ENCODE assay signal across 34 cellular contexts in genomic region chr5:60357302-60357701, GRCh38.
"Had no signal": no experiment of that assay in that cellular context is flagged by ENCODE, and none has a peak within 500 bp of the region (broad histone marks: within the 10 kb centered on the region; RNA-seq: fewer than 3 reads in every experiment).

No MANE protein-coding gene starts in this region.

- H3K4me3 Mint-ChIP-seq: activated B cell treated with CpG ODN at 0.5 μM for 24 hours; activated CD4-positive, alpha-beta memory T cell treated with anti-CD3 and anti-CD28 coated beads, Interleukin-2, amount 10 ng/mL, durations not matched to agents 7 days and 5 days; activated CD4-positive, alpha-beta T cell treated with anti-CD3 and anti-CD28 coated beads, Interleukin-2, amount 10 ng/mL, durations not matched to agents 24 days and 14 days; activated CD8-positive, alpha-beta memory T cell treated with anti-CD3 and anti-CD28 coated beads, Interleukin-2, amount 10 ng/mL, durations not matched to agents 7 days and 5 days; activated CD8-positive, alpha-beta T cell treated with anti-CD3 and anti-CD28 coated beads, Interleukin-2, amount 10 ng/mL, durations not matched to agents 7 days and 5 days; activated naive CD4-positive, alpha-beta T cell treated with anti-CD3 and anti-CD28 coated beads, Interleukin-2, amount 10 ng/mL, durations not matched to agents 7 days and 5 days; activated naive CD4-positive, alpha-beta T cell treated with anti-CD3 and anti-CD28 coated beads, Interleukin-2, amount 50 U/mL, for 24 hours; activated naive CD8-positive, alpha-beta T cell; activated T-cell treated with anti-CD3 and anti-CD28 coated beads, Interleukin-2, amount 50 U/mL, for 24 hours; T-helper 1 cell treated with Interleukin-12 subunit alpha and Interleukin-12 subunit beta and Interleukin-4 antibody, amounts not matched to agents 30 μg/mL and 1 μg/mL, for 36 hours; T-helper 2 cell treated with Interferon-gamma antibody and Interleukin-4, amounts not matched to agents 5 μg/mL and 100 μg/mL, for 36 hours had no signal

- H3K36me3 ChIP-seq: adrenal gland, brain microvascular endothelial cell, breast epithelium had no signal

- H3K27ac Mint-ChIP-seq: activated B cell treated with CpG ODN at 0.5 μM for 24 hours; activated CD4-positive, alpha-beta memory T cell treated with anti-CD3 and anti-CD28 coated beads, Interleukin-2, amount 10 ng/mL, durations not matched to agents 7 days and 5 days; activated CD4-positive, alpha-beta T cell treated with anti-CD3 and anti-CD28 coated beads, Interleukin-2, amount 10 ng/mL, durations not matched to agents 24 days and 14 days; activated CD8-positive, alpha-beta memory T cell treated with anti-CD3 and anti-CD28 coated beads, Interleukin-2, amount 10 ng/mL, durations not matched to agents 7 days and 5 days; activated CD8-positive, alpha-beta T cell treated with anti-CD3 and anti-CD28 coated beads, Interleukin-2, amount 10 ng/mL, durations not matched to agents 7 days and 5 days; activated naive CD4-positive, alpha-beta T cell treated with anti-CD3 and anti-CD28 coated beads, Interleukin-2, amount 10 ng/mL, durations not matched to agents 7 days and 5 days; activated naive CD4-positive, alpha-beta T cell treated with anti-CD3 and anti-CD28 coated beads, Interleukin-2, amount 50 U/mL, for 24 hours; activated naive CD8-positive, alpha-beta T cell; activated T-cell treated with anti-CD3 and anti-CD28 coated beads, Interleukin-2, amount 50 U/mL, for 24 hours; activated T-helper 2 cell treated with anti-CD3 and anti-CD28 coated beads, Interferon-gamma antibody, Interleukin-2, Interleukin-4, amounts not matched to agents 10 μg/mL and 5 μg/mL and 100 μg/mL, durations not matched to agents 14 hours and 24 hours and 36 hours; T-helper 1 cell treated with Interleukin-12 subunit alpha and Interleukin-12 subunit beta and Interleukin-4 antibody, amounts not matched to agents 30 μg/mL and 1 μg/mL, for 36 hours; T-helper 2 cell treated with Interferon-gamma antibody and Interleukin-4, amounts not matched to agents 5 μg/mL and 100 μg/mL, for 36 hours had no signal

- H3K27me3 Mint-ChIP-seq: activated B cell treated with CpG ODN at 0.5 μM for 24 hours; activated CD4-positive, alpha-beta memory T cell treated with anti-CD3 and anti-CD28 coated beads, Interleukin-2, amount 10 ng/mL, durations not matched to agents 7 days and 5 days; activated CD4-positive, alpha-beta T cell treated with anti-CD3 and anti-CD28 coated beads, Interleukin-2, amount 10 ng/mL, durations not matched to agents 24 days and 14 days; activated CD8-positive, alpha-beta memory T cell treated with anti-CD3 and anti-CD28 coated beads, Interleukin-2, amount 10 ng/mL, durations not matched to agents 7 days and 5 days; activated naive CD4-positive, alpha-beta T cell treated with anti-CD3 and anti-CD28 coated beads, Interleukin-2, amount 10 ng/mL, durations not matched to agents 7 days and 5 days; activated naive CD4-positive, alpha-beta T cell treated with anti-CD3 and anti-CD28 coated beads, Interleukin-2, amount 50 U/mL, for 24 hours; activated naive CD8-positive, alpha-beta T cell; activated T-cell treated with anti-CD3 and anti-CD28 coated beads, Interleukin-2, amount 50 U/mL, for 24 hours had no signal

- H3K4me1 Mint-ChIP-seq: activated B cell treated with CpG ODN at 0.5 μM for 24 hours; activated CD4-positive, alpha-beta memory T cell treated with anti-CD3 and anti-CD28 coated beads, Interleukin-2, amount 10 ng/mL, durations not matched to agents 7 days and 5 days; activated CD4-positive, alpha-beta T cell treated with anti-CD3 and anti-CD28 coated beads, Interleukin-2, amount 10 ng/mL, durations not matched to agents 24 days and 14 days; activated CD8-positive, alpha-beta memory T cell treated with anti-CD3 and anti-CD28 coated beads, Interleukin-2, amount 10 ng/mL, durations not matched to agents 7 days and 5 days; activated naive CD4-positive, alpha-beta T cell treated with anti-CD3 and anti-CD28 coated beads, Interleukin-2, amount 10 ng/mL, durations not matched to agents 7 days and 5 days; activated naive CD4-positive, alpha-beta T cell treated with anti-CD3 and anti-CD28 coated beads, Interleukin-2, amount 50 U/mL, for 24 hours had no signal

- H3K27me3 ChIP-seq: adrenal gland, body of pancreas, brain microvascular endothelial cell, breast epithelium had no signal

- H3K27ac ChIP-seq: adrenal gland, body of pancreas, brain microvascular endothelial cell, breast epithelium, VCaP had no signal

- H3K4me1 ChIP-seq: adrenal gland, breast epithelium had no signal

- H3K4me3 ChIP-seq: adrenal gland, body of pancreas, breast epithelium had no signal

- FAIRE-seq: astrocyte, TTC549 had no signal

- H3K9me3 ChIP-seq: adrenal gland, body of pancreas, breast epithelium had no signal

- H3K9me3 Mint-ChIP-seq: activated B cell treated with CpG ODN at 0.5 μM for 24 hours; activated CD4-positive, alpha-beta memory T cell treated with anti-CD3 and anti-CD28 coated beads, Interleukin-2, amount 10 ng/mL, durations not matched to agents 7 days and 5 days; activated CD4-positive, alpha-beta T cell treated with anti-CD3 and anti-CD28 coated beads, Interleukin-2, amount 10 ng/mL, durations not matched to agents 24 days and 14 days; activated naive CD4-positive, alpha-beta T cell treated with anti-CD3 and anti-CD28 coated beads, Interleukin-2, amount 10 ng/mL, durations not matched to agents 7 days and 5 days; activated naive CD4-positive, alpha-beta T cell treated with anti-CD3 and anti-CD28 coated beads, Interleukin-2, amount 50 U/mL, for 24 hours; activated T-cell treated with anti-CD3 and anti-CD28 coated beads, Interleukin-2, amount 50 U/mL, for 24 hours; activated T-helper 2 cell treated with anti-CD3 and anti-CD28 coated beads, Interferon-gamma antibody, Interleukin-2, Interleukin-4, amounts not matched to agents 10 μg/mL and 5 μg/mL and 100 μg/mL, durations not matched to agents 14 hours and 24 hours and 36 hours; T-helper 1 cell treated with Interleukin-12 subunit alpha and Interleukin-12 subunit beta and Interleukin-4 antibody, amounts not matched to agents 30 μg/mL and 1 μg/mL, for 36 hours; T-helper 2 cell treated with Interferon-gamma antibody and Interleukin-4, amounts not matched to agents 5 μg/mL and 100 μg/mL, for 36 hours had no signal

- ATAC-seq: activated CD8-positive, alpha-beta memory T cell treated with anti-CD3 and anti-CD28 coated beads, Interleukin-2, amount 10 ng/mL, durations not matched to agents 7 days and 5 days; activated CD8-positive, alpha-beta T cell treated with anti-CD3 and anti-CD28 coated beads, Interleukin-2, amount 10 ng/mL, durations not matched to agents 7 days and 5 days; body of pancreas had no signal

- DNase-seq: activated B cell treated with CpG ODN at 0.5 μM for 24 hours; activated CD4-positive, alpha-beta memory T cell treated with anti-CD3 and anti-CD28 coated beads, Interleukin-2, amount 10 ng/mL, durations not matched to agents 7 days and 5 days; activated CD4-positive, alpha-beta T cell treated with anti-CD3 and anti-CD28 coated beads for 4 hours; activated CD4-positive, alpha-beta T cell treated with anti-CD3 and anti-CD28 coated beads, Interleukin-2, amount 10 ng/mL, durations not matched to agents 24 days and 14 days; activated CD4-positive, alpha-beta T cell treated with anti-CD3 and anti-CD28 coated beads, Interleukin-2, amount 50 U/mL, for 1 hour; activated CD4-positive, alpha-beta T cell treated with anti-CD3 and anti-CD28 coated beads, Interleukin-2, amount 50 U/mL, for 4 hours; activated CD4-positive, CD25-positive, alpha-beta regulatory T cell treated with anti-CD3 and anti-CD28 coated beads, Interleukin-2, amount 50 U/mL, for 72 hours; activated CD8-positive, alpha-beta memory T cell treated with anti-CD3 and anti-CD28 coated beads for 24 hours; activated CD8-positive, alpha-beta memory T cell treated with anti-CD3 and anti-CD28 coated beads, Interleukin-2, amount 10 ng/mL, durations not matched to agents 7 days and 5 days; activated CD8-positive, alpha-beta memory T cell treated with anti-CD3 and anti-CD28 coated beads, Interleukin-2, amount 50 U/mL, for 48 hours; activated CD8-positive, alpha-beta T cell treated with anti-CD3 and anti-CD28 coated beads, Interleukin-2, amount 10 ng/mL, durations not matched to agents 7 days and 5 days; activated effector memory CD4-positive, alpha-beta T cell treated with Interleukin-2 at 50 U/mL for 16 hours; activated gamma-delta T cell; activated naive CD4-positive, alpha-beta T cell treated with anti-CD3 and anti-CD28 coated beads, Interleukin-2, amount 10 ng/mL, durations not matched to agents 7 days and 5 days; activated naive CD4-positive, alpha-beta T cell treated with Interleukin-2 at 50 U/mL for 16 hours; activated T-cell treated with anti-CD3 and anti-CD28 coated beads, Interleukin-2, amount 50 U/mL, for 24 hours; activated T-cell treated with anti-CD3 and anti-CD28 coated beads, Interleukin-2, amount 50 U/mL, for 48 hours; adrenal gland; amniotic stem cell; aorta; body of pancreas; brain microvascular endothelial cell; central memory CD4-positive, alpha-beta T cell; T-helper 2 cell; T-helper 9 cell had no signal

- H3K36me3 Mint-ChIP-seq: activated CD8-positive, alpha-beta memory T cell treated with anti-CD3 and anti-CD28 coated beads, Interleukin-2, amount 10 ng/mL, durations not matched to agents 7 days and 5 days; activated naive CD4-positive, alpha-beta T cell treated with anti-CD3 and anti-CD28 coated beads, Interleukin-2, amount 10 ng/mL, durations not matched to agents 7 days and 5 days; activated naive CD4-positive, alpha-beta T cell treated with anti-CD3 and anti-CD28 coated beads, Interleukin-2, amount 50 U/mL, for 24 hours; activated naive CD8-positive, alpha-beta T cell had no signal
